35 cellular contexts compared by ENCODE assay signal in genomic region chr6:64310214-64310613, GRCh38.
DNase-seq lines count a peak whose midpoint lies in the region; ATAC-seq, FAIRE-seq and TF ChIP-seq lines count a peak whose summit lies in the region.
"Had no signal": no experiment of that assay in that cellular context is flagged by ENCODE, and none has a peak within 500 bp of the region (broad histone marks: within the 10 kb centered on the region; RNA-seq: fewer than 3 reads in every experiment).

No MANE protein-coding gene starts in this region.

- H3K4me3 ChIP-seq in HEK293 (ENCODE audit: low read depth, low read length) (no peak overlapping the region), K562 (no peak overlapping the region), H1 (ENCODE audit: extremely low read depth in 1 of 4, insufficient read depth in 2 of 4, low read depth in 3 of 4, low read length in 4 of 4) (no peak overlapping the region)
- H3K4me3 ChIP-seq in CD8-positive, alpha-beta T cell (ENCODE audit: low read depth, low read length): no peak overlapping the region
- H3K4me3 ChIP-seq: A549; BLaER1; BLaER1 treated with 17β-estradiol and CSF1 and Interleukin-3, amounts not matched to agents 10 nM and 100 nM had no signal

- ATAC-seq in K562: no peak
- no peak for ATAC-seq in CD8-positive, alpha-beta T cell
- ATAC-seq: A549 had no signal

- H2BK120ac ChIP-seq in H1 (replicated peaks; ENCODE audit: low read depth, low read length): no peak overlapping the region

- H4K91ac ChIP-seq in H1 (replicated peaks; ENCODE audit: insufficient read length, low read length): no peak overlapping the region

- H2AK5ac ChIP-seq in H1 (ENCODE audit: low read depth, low read length): no peak overlapping the region

- peak overlapping the region; percentile 14 for H3K27ac Mint-ChIP-seq in activated naive CD4-positive, alpha-beta T cell treated with anti-CD3 and anti-CD28 coated beads, Interleukin-2, amount 50 U/mL, for 24 hours
- H3K27ac Mint-ChIP-seq in activated naive CD4-positive, alpha-beta T cell treated with anti-CD3 and anti-CD28 coated beads for 36 hours: no peak overlapping the region
- no peak overlapping the region for H3K27ac Mint-ChIP-seq in CD8-positive, alpha-beta T cell
- H3K27ac Mint-ChIP-seq: B cell; CD14-positive monocyte; CD4-positive, alpha-beta memory T cell; CD4-positive, alpha-beta T cell; CD4-positive, CD25-positive, alpha-beta regulatory T cell; CD8-positive, alpha-beta memory T cell had no signal

- no peaks in the 10 kb centered on the region for H3K9me3 ChIP-seq in HEK293 (ENCODE audit: control insufficient read depth, insufficient read depth, low read depth, low read length)
- no peaks in the 10 kb centered on the region for H3K9me3 ChIP-seq in K562 (replicated peaks; ENCODE audit: control insufficient read depth, insufficient read depth, low read depth, low read length)
- H3K9me3 ChIP-seq in H1 (ENCODE audit: insufficient read depth in 2 of 2, low read depth in 1 of 2, low read length in 1 of 2): no peaks in the 10 kb centered on the region; a peak in 1 of 4 replicates
- no peaks in the 10 kb centered on the region for H3K9me3 ChIP-seq in CD8-positive, alpha-beta T cell (ENCODE audit: low read length)
- H3K9me3 ChIP-seq: A549, BE2C, BLaER1, Caco-2 had no signal

- no peaks in the 10 kb centered on the region for H3K79me2 ChIP-seq in K562 (ENCODE audit: control insufficient read depth, insufficient read depth, low read length)
- H3K79me2 ChIP-seq in H1 (ENCODE audit: control insufficient read depth in 1 of 2, insufficient read depth in 2 of 2, low read length in 2 of 2): no peaks in the 10 kb centered on the region

- no peak for DNase-seq in activated naive CD4-positive, alpha-beta T cell treated with anti-CD3 and anti-CD28 coated beads for 36 hours
- DNase-seq in K562 (ENCODE audit: extremely low read depth in 1 of 4, low spot score in 3 of 4) (no peak), H1 (ENCODE audit: low read depth in 1 of 2, low spot score in 2 of 2) (no peak), AG08396 (ENCODE audit: low spot score) (no peak), NCI-H510A (lab: John Stamatoyannopoulos, UW) (no peak)
- DNase-seq in CD8-positive, alpha-beta T cell: no peak
- DNase-seq: 8988T; ACHN; AML-193; BE2C; C1 segment of cervical spinal cord; Caco-2; Calu3; CD4-positive, alpha-beta memory T cell; CD4-positive, alpha-beta T cell; CD4-positive, CD25-positive, alpha-beta regulatory T cell; CD8-positive, alpha-beta memory T cell; COR-L47; DMS 273 treated with DMSO at 0.1 percent for 48 hours; DMS153; DMS53; DMS79; DMS79 treated with DMSO at 0.1 percent for 48 hours; DND-41; EL had no signal

- H3K9ac ChIP-seq in K562 (ENCODE audit: insufficient read depth in 1 of 2, low read depth in 2 of 2, low read length in 2 of 2) (no peak overlapping the region), H1 (replicated peaks in 1 of 4; ENCODE audit: extremely low read depth in 1 of 4, low read depth in 3 of 4, low read length in 3 of 4) (no peak overlapping the region)
- H3K9ac ChIP-seq: BLaER1; BLaER1 treated with 17β-estradiol and CSF1 and Interleukin-3, amounts not matched to agents 10 nM and 100 nM had no signal

- no peak overlapping the region for H4K5ac ChIP-seq in H1 (ENCODE audit: insufficient read length, low read depth, low read length)

- H4K8ac ChIP-seq in H1 (ENCODE audit: extremely low read depth, insufficient read depth, low read length): no peak overlapping the region

- no peak overlapping the region for H3K27ac ChIP-seq in HEK293 (ENCODE audit: extremely low read depth, low read depth, low read length)
- no peak overlapping the region for H3K27ac ChIP-seq in K562 (ENCODE audit: extremely low read depth, low read depth, low read length)
- H3K27ac ChIP-seq in H1 (ENCODE audit: low read depth, low read length): no peak overlapping the region
- no peak overlapping the region for H3K27ac ChIP-seq in CD8-positive, alpha-beta T cell (ENCODE audit: low read depth, low read length)
- H3K27ac ChIP-seq: 22Rv1; A549; BLaER1; BLaER1 treated with 17β-estradiol and CSF1 and Interleukin-3, amounts not matched to agents 10 nM and 100 nM; C4-2B had no signal

- H3K79me1 ChIP-seq in H1 (ENCODE audit: low read depth, low read length): no peaks in the 10 kb centered on the region

- no peak overlapping the region for H2BK20ac ChIP-seq in H1 (ENCODE audit: low read length)

- no peak overlapping the region for H2BK5ac ChIP-seq in H1 (ENCODE audit: low read depth, low read length)

- CTCF ChIA-PET in activated naive CD4-positive, alpha-beta T cell treated with anti-CD3 and anti-CD28 coated beads for 36 hours (lab: Charles Lee): no interaction called here
- CTCF ChIA-PET in HEK293 (lab: Yijun Ruan, JAX) (interaction anchor here (0.9 to 3.0 kb wide), 2 partner anchors 9 to 20 kb away, joined by 4 to 8 read pairs; no protein-coding TSS in a partner anchor), K562 (lab: Yijun Ruan, JAX; ENCODE audit: low intra/inter-chr PET ratio) (no interaction called here), H1 (lab: Charles Lee; ENCODE audit: partially characterized antibody) (no interaction called here)
- CTCF ChIA-PET in CD8-positive, alpha-beta T cell (lab: Charles Lee): no interaction called here

- H3K4me2 ChIP-seq in K562 (ENCODE audit: insufficient read depth, low read length) (no peak overlapping the region), H1 (ENCODE audit: insufficient read depth in 1 of 2, low read depth in 2 of 2, low read length in 2 of 2) (no peak overlapping the region)
- H3K4me2 ChIP-seq: A549; BLaER1; BLaER1 treated with 17β-estradiol and CSF1 and Interleukin-3, amounts not matched to agents 10 nM and 100 nM had no signal

- in situ Hi-C loops in K562 (cut with MboI): no loop called here

- TF ChIP-seq RAD21 in K562 (CRISPR knock-in tag; conservative IDR thresholded peaks at IDR 0.05 in 1 of 2, IDR thresholded peaks at IDR 0.05 in 1 of 2): no peak
- TF ChIP-seq RAD21 in H1 (IDR thresholded peaks at IDR 0.05 in 1 of 2, conservative IDR thresholded peaks at IDR 0.05 in 1 of 2; ENCODE audit: low read depth in 2 of 2, low read length in 2 of 2): no peak

- no peak overlapping the region for H3K23ac ChIP-seq in H1 (ENCODE audit: insufficient read length)

- FAIRE-seq in K562 (lab: Jason Lieb, UNC): no peak
- FAIRE-seq in H1 (lab: Jason Lieb, UNC): no peak
- FAIRE-seq: A549, D721Med had no signal

- H3K27me3 ChIP-seq in K562 (ENCODE audit: control insufficient read depth in 2 of 2, insufficient read depth in 2 of 2, low read length in 2 of 2) (no peaks in the 10 kb centered on the region), H1 (replicated peaks in 1 of 4; ENCODE audit: control insufficient read depth in 3 of 4, extremely low read depth in 1 of 4, insufficient read depth in 3 of 4, low read length in 3 of 4) (no peaks in the 10 kb centered on the region)
- no peaks in the 10 kb centered on the region for H3K27me3 ChIP-seq in CD8-positive, alpha-beta T cell (ENCODE audit: insufficient read depth, low read length)
- H3K27me3 ChIP-seq: BE2C; BLaER1; BLaER1 treated with 17β-estradiol and CSF1 and Interleukin-3, amounts not matched to agents 10 nM and 100 nM had no signal

- H3K36me3 Mint-ChIP-seq in activated naive CD4-positive, alpha-beta T cell treated with anti-CD3 and anti-CD28 coated beads, Interleukin-2, amount 50 U/mL, for 24 hours: no peaks in the 10 kb centered on the region
- no peaks in the 10 kb centered on the region for H3K36me3 Mint-ChIP-seq in activated naive CD4-positive, alpha-beta T cell treated with anti-CD3 and anti-CD28 coated beads for 36 hours (ENCODE audit: low read depth)
- H3K36me3 Mint-ChIP-seq in CD8-positive, alpha-beta T cell: no peaks in the 10 kb centered on the region
- H3K36me3 Mint-ChIP-seq: CD14-positive monocyte; CD4-positive, alpha-beta memory T cell; CD4-positive, CD25-positive, alpha-beta regulatory T cell; CD8-positive, alpha-beta memory T cell had no signal

- no peaks in the 10 kb centered on the region for H3K36me3 ChIP-seq in HEK293 (ENCODE audit: control insufficient read depth in 2 of 2, insufficient read depth in 1 of 2, low read length in 2 of 2)
- no peaks in the 10 kb centered on the region for H3K36me3 ChIP-seq in K562 (ENCODE audit: control insufficient read depth, insufficient read depth, low read length)
- no peaks in the 10 kb centered on the region for H3K36me3 ChIP-seq in H1 (ENCODE audit: control insufficient read depth in 2 of 4, insufficient read depth in 4 of 4, low read length in 3 of 4)
- H3K36me3 ChIP-seq in CD8-positive, alpha-beta T cell (ENCODE audit: insufficient read depth, low read length): no peaks in the 10 kb centered on the region
- H3K36me3 ChIP-seq: BE2C; BLaER1; BLaER1 treated with 17β-estradiol and CSF1 and Interleukin-3, amounts not matched to agents 10 nM and 100 nM had no signal

- H3K9me1 ChIP-seq in K562 (ENCODE audit: control insufficient read depth, insufficient read depth, low read length): no peaks in the 10 kb centered on the region

- no peak overlapping the region for H3K14ac ChIP-seq in H1 (ENCODE audit: insufficient read length)

- peaks cover 25% of the 10 kb centered on the region for H3K9me3 Mint-ChIP-seq in activated naive CD4-positive, alpha-beta T cell treated with anti-CD3 and anti-CD28 coated beads, Interleukin-2, amount 50 U/mL, for 24 hours
- peaks cover 17% of the 10 kb centered on the region for H3K9me3 Mint-ChIP-seq in activated naive CD4-positive, alpha-beta T cell treated with anti-CD3 and anti-CD28 coated beads for 36 hours
- H3K9me3 Mint-ChIP-seq in CD8-positive, alpha-beta T cell: peaks cover 27% of the 10 kb centered on the region

- H2AFZ ChIP-seq in K562 (ENCODE audit: low read depth, low read length) (no peak overlapping the region), H1 (ENCODE audit: low read length) (no peak overlapping the region)

- no peaks in the 10 kb centered on the region for H4K20me1 ChIP-seq in K562 (replicated peaks; ENCODE audit: control insufficient read depth, insufficient read depth, low read length)
- H4K20me1 ChIP-seq in H1 (replicated peaks in 1 of 2; ENCODE audit: control insufficient read depth in 1 of 2, insufficient read depth in 2 of 2, low read length in 2 of 2): no peaks in the 10 kb centered on the region
- H4K20me1 ChIP-seq: BLaER1; BLaER1 treated with 17β-estradiol and CSF1 and Interleukin-3, amounts not matched to agents 10 nM and 100 nM had no signal

- no TSS peak for BruUV-seq in K562 (replicated peaks; lab: Mats Ljungman, UMichigan)

- H3K4me1 ChIP-seq in HEK293 (ENCODE audit: control insufficient read depth, insufficient read depth, low read length) (no peaks in the 10 kb centered on the region), K562 (replicated peaks in 1 of 2; ENCODE audit: control insufficient read depth in 2 of 2, insufficient read depth in 2 of 2, low read length in 2 of 2) (no peaks in the 10 kb centered on the region), H1 (replicated peaks in 1 of 4; ENCODE audit: control insufficient read depth in 3 of 4, insufficient read depth in 4 of 4, low read length in 3 of 4) (no peaks in the 10 kb centered on the region)
- H3K4me1 ChIP-seq in CD8-positive, alpha-beta T cell (ENCODE audit: insufficient read depth, low read length): no peaks in the 10 kb centered on the region
- H3K4me1 ChIP-seq: A549; BE2C; BLaER1; BLaER1 treated with 17β-estradiol and CSF1 and Interleukin-3, amounts not matched to agents 10 nM and 100 nM; Caco-2 had no signal

- TF ChIP-seq POLR2A in K562 (conservative IDR thresholded peaks at IDR 0.05) (no peak), H1 (IDR thresholded peaks at IDR 0.05; ENCODE audit: control extremely low read depth in 1 of 2, low read depth in 2 of 2, low read length in 2 of 2) (no peak)

- TF ChIP-seq CTCF in HEK293 (tag by site-specific recombination; IDR thresholded peaks at IDR 0.05) (no peak), K562 (IDR thresholded peaks at IDR 0.05 in 2 of 3, conservative IDR thresholded peaks at IDR 0.05 in 1 of 3; ENCODE audit: insufficient read depth in 2 of 3, low read depth in 1 of 3, low read length in 3 of 3) (no peak), H1 (IDR thresholded peaks at IDR 0.05; ENCODE audit: control extremely low read depth in 1 of 3, insufficient read depth in 1 of 3, low read depth in 1 of 3, low read length in 3 of 3) (no peak)
- no peak for TF ChIP-seq CTCF in CD8-positive, alpha-beta T cell (IDR thresholded peaks at IDR 0.05)

- intact Hi-C loops in activated naive CD4-positive, alpha-beta T cell treated with anti-CD3 and anti-CD28 coated beads for 36 hours (cut with micrococcal nuclease): no loop called here
- intact Hi-C loops in K562 (cut with micrococcal nuclease): no loop called here
- intact Hi-C loops in CD8-positive, alpha-beta T cell (cut with DNase I, micrococcal nuclease): no loop called here

- POLR2A ChIA-PET in HEK293 (lab: Yijun Ruan, JAX): no interaction called here
- POLR2A ChIA-PET in K562 (lab: Yijun Ruan, JAX): no interaction called here
- POLR2A ChIA-PET in H1 (lab: Charles Lee; ENCODE audit: partially characterized antibody): no interaction called here
- POLR2A ChIA-PET in CD8-positive, alpha-beta T cell (lab: Charles Lee): interaction anchor here (0.6 kb wide), 1 partner anchor 210 kb away, joined by 3 read pairs; no protein-coding TSS in a partner anchor

- H2BK15ac ChIP-seq in H1 (ENCODE audit: low read length): no peak overlapping the region

- no peak overlapping the region for H3K56ac ChIP-seq in H1 (replicated peaks; ENCODE audit: insufficient read length, low read depth, low read length)

- no peaks in the 10 kb centered on the region for H3K27me3 Mint-ChIP-seq in activated naive CD4-positive, alpha-beta T cell treated with anti-CD3 and anti-CD28 coated beads, Interleukin-2, amount 50 U/mL, for 24 hours
- no peaks in the 10 kb centered on the region for H3K27me3 Mint-ChIP-seq in activated naive CD4-positive, alpha-beta T cell treated with anti-CD3 and anti-CD28 coated beads for 36 hours (ENCODE audit: low read depth)
- H3K27me3 Mint-ChIP-seq in CD8-positive, alpha-beta T cell (ENCODE audit: low read depth): no peaks in the 10 kb centered on the region
- H3K27me3 Mint-ChIP-seq: B cell; CD4-positive, alpha-beta memory T cell; CD4-positive, alpha-beta T cell; CD4-positive, CD25-positive, alpha-beta regulatory T cell; CD8-positive, alpha-beta memory T cell had no signal

- H3K4ac ChIP-seq in H1 (replicated peaks; ENCODE audit: insufficient read length, low read depth, low read length): no peak overlapping the region

- no peak for TF ChIP-seq EP300 in K562 (IDR thresholded peaks at IDR 0.05; ENCODE audit: low read length)
- TF ChIP-seq EP300 in H1 (IDR thresholded peaks at IDR 0.05; ENCODE audit: borderline replicate concordance in 1 of 2, low read depth in 2 of 2, low read length in 2 of 2): no peak

- no peaks in the 10 kb centered on the region for H3K4me1 Mint-ChIP-seq in activated naive CD4-positive, alpha-beta T cell treated with anti-CD3 and anti-CD28 coated beads, Interleukin-2, amount 50 U/mL, for 24 hours
- no peaks in the 10 kb centered on the region for H3K4me1 Mint-ChIP-seq in activated naive CD4-positive, alpha-beta T cell treated with anti-CD3 and anti-CD28 coated beads for 36 hours (ENCODE audit: low read depth)
- no peaks in the 10 kb centered on the region for H3K4me1 Mint-ChIP-seq in CD8-positive, alpha-beta T cell (ENCODE audit: low read depth)
- H3K4me1 Mint-ChIP-seq: B cell; CD14-positive monocyte; CD4-positive, alpha-beta memory T cell; CD4-positive, CD25-positive, alpha-beta regulatory T cell; CD8-positive, alpha-beta memory T cell had no signal

- no peak overlapping the region for H3K18ac ChIP-seq in H1 (ENCODE audit: extremely low read depth, low read length)

- H3K4me3 Mint-ChIP-seq in activated naive CD4-positive, alpha-beta T cell treated with anti-CD3 and anti-CD28 coated beads, Interleukin-2, amount 50 U/mL, for 24 hours: no peak overlapping the region
- no peak overlapping the region for H3K4me3 Mint-ChIP-seq in activated naive CD4-positive, alpha-beta T cell treated with anti-CD3 and anti-CD28 coated beads for 36 hours
- H3K4me3 Mint-ChIP-seq in CD8-positive, alpha-beta T cell: no peak overlapping the region
- H3K4me3 Mint-ChIP-seq: B cell; CD14-positive monocyte; CD4-positive, alpha-beta memory T cell; CD4-positive, alpha-beta T cell; CD4-positive, CD25-positive, alpha-beta regulatory T cell; CD8-positive, alpha-beta memory T cell had no signal

- no peaks in the 10 kb centered on the region for H3K23me2 ChIP-seq in H1 (ENCODE audit: low read depth, low read length)

- no peak overlapping the region for H2BK12ac ChIP-seq in H1 (ENCODE audit: low read depth, low read length)
